In genomic region chr7:4931932-4932331, GRCh38 we compare ENCODE assay signal across 11 cellular contexts. TPM values are rescaled to one million over a fixed set of nuclear protein-coding genes. Genes with fewer than 3 reads are reported as not detected.
DNase-seq lines count a peak whose midpoint lies in the region; ATAC-seq and TF ChIP-seq lines count a peak whose summit lies in the region.
"Had no signal": no experiment of that assay in that cellular context is flagged by ENCODE, and none has a peak within 500 bp of the region (broad histone marks: within the 10 kb centered on the region; RNA-seq: fewer than 3 reads in every experiment).

No MANE protein-coding gene starts in this region.

- H2AFZ ChIP-seq in mammary epithelial cell (ENCODE audit: low read depth, low read length) = no peak overlapping the region

- no peak for TF ChIP-seq CTCF in mammary epithelial cell (conservative IDR thresholded peaks at IDR 0.05 in 1 of 2, IDR thresholded peaks at IDR 0.05 in 1 of 2; ENCODE audit: extremely low read depth in 1 of 2, insufficient read depth in 1 of 2, low read depth in 1 of 2, low read length in 2 of 2)

- no peak overlapping the region for H3K27ac ChIP-seq in mammary epithelial cell (ENCODE audit: insufficient read depth, low read depth, low read length)

- peak; percentile 14 for DNase-seq in ELR (ENCODE audit: low read depth)
- peak; percentile 11 for DNase-seq in NCI-H2029 treated with DMSO at 0.1 percent for 48 hours (lab: John Stamatoyannopoulos, UW)
- DNase-seq in mammary epithelial cell = peak; percentile 2
- peak; percentile 60 for DNase-seq in occipital lobe (lab: John Stamatoyannopoulos, UW)
- no peak for DNase-seq in OCI-M2 (lab: John Stamatoyannopoulos, UW; ENCODE audit: unreplicated experiment)
- no peak for DNase-seq in GM19240 (ENCODE audit: insufficient read length, low spot score)
- DNase-seq: NCI-H524 treated with DMSO at 0.1 percent for 48 hours had no signal

- in situ Hi-C loops in mammary epithelial cell (cut with MboI; ENCODE audit: low sequenced_read_pairs in 2 of 2) = no loop called here

- H3K9me3 ChIP-seq in mammary epithelial cell (replicated peaks; ENCODE audit: insufficient read depth, low read length) = peaks cover 3% of the 10 kb centered on the region

- dilution Hi-C loops in mammary epithelial cell (cut with HindIII; ENCODE audit: low sequenced_read_pairs) = no loop called here

- ATAC-seq in HG02973 (IDR thresholded peaks at IDR 0.05; ENCODE audit: unreplicated experiment) (no peak), GM19023 (IDR thresholded peaks at IDR 0.05; ENCODE audit: unreplicated experiment) (no peak)

- no peak overlapping the region for H3K4me3 ChIP-seq in mammary epithelial cell (replicated peaks in 1 of 3; ENCODE audit: insufficient read depth in 1 of 3, low read depth in 2 of 3, low read length in 3 of 3)

- no peak overlapping the region for H3K4me2 ChIP-seq in mammary epithelial cell (ENCODE audit: insufficient read depth, low read depth, low read length)

- no peaks in the 10 kb centered on the region for H3K4me1 ChIP-seq in mammary epithelial cell (ENCODE audit: insufficient read depth, low read length)

- H3K36me3 ChIP-seq in mammary epithelial cell (ENCODE audit: insufficient read depth, low read length) = no peaks in the 10 kb centered on the region

- intact Hi-C loops in mammary epithelial cell (cut with micrococcal nuclease) = no loop called here

- no peaks in the 10 kb centered on the region for H4K20me1 ChIP-seq in mammary epithelial cell (ENCODE audit: insufficient read depth, low read length)

- H3K27me3 ChIP-seq in mammary epithelial cell (ENCODE audit: insufficient read depth, low read length) = no peaks in the 10 kb centered on the region

- CTCF ChIA-PET in mammary epithelial cell (lab: Charles Lee; ENCODE audit: low non-redundant PET) = no interaction called here

- H3K79me2 ChIP-seq in mammary epithelial cell (ENCODE audit: insufficient read depth, low read length) = no peaks in the 10 kb centered on the region

- no peak overlapping the region for H3K9ac ChIP-seq in mammary epithelial cell (ENCODE audit: insufficient read depth, low read length)

- no TSS peak for BruUV-seq in mammary epithelial cell (replicated peaks; lab: Mats Ljungman, UMichigan)

- WGBS in mammary epithelial cell (ENCODE audit: low coverage, missing lambda C conversion rate) = 61% methylated on average over 4 of the region's 11 CpGs

RNA-seq across cellular contexts. Expression of gene MMD2, which starts 27.1 kb away (rescaled TPM):
- total RNA-seq in mammary epithelial cell (not detected), occipital lobe (0.94 TPM)
- not detected for polyA plus RNA-seq in mammary epithelial cell
- not detected for polyA minus RNA-seq in mammary epithelial cell
- total RNA-seq: subcutaneous adipose tissue had no signal
- polyA plus RNA-seq: immature natural killer cell had no signal

RNA-seq across cellular contexts. Expression of gene RADIL, which starts 48.4 kb away (rescaled TPM):
- total RNA-seq in mammary epithelial cell (under 1 TPM; 0.17 to 0.28 TPM), occipital lobe (2.3 TPM)
- 0.17 TPM for polyA plus RNA-seq in mammary epithelial cell
- polyA minus RNA-seq in mammary epithelial cell = not detected
- polyA plus RNA-seq: immature natural killer cell had no signal

Comparison
In these comparisons a context has a peak if more than half of its experiments do, and no peak if none do; other contexts are left out.
1. DNase-seq: peak in ELR (single experiment), NCI-H2029 treated with DMSO at 0.1 percent for 48 hours (single experiment), mammary epithelial cell (single experiment) and occipital lobe (single experiment); none in OCI-M2 (single experiment) and GM19240 (single experiment).